In the genomic region with DNA sequence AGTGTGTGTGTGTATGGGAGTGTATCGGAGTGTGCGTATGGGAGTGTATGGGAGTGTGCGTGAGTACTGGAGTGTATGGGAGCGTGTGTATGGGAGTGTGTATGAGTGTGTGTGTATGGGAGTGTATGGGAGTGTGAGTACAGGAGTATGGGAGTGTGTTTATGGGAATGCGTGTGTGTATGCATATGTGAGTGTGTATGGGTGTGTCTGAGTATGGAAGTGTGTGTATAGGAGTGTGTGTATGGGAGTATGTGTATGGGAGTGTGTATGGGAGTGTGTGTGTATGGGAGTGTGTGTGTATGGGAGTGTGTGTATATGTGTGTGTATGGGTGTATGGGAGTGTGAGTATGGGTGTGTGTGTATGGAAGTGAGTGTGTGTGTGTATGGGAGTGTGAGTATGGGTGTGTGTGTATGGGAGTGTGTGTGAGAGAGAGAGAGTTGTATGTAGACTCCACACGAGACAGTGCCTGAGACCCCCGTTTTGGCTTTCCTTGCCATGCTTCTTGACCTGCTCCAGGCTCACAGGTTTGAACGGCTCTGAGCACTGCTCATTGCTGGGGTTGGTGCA, we compare ENCODE assay signal across 1 cellular context.
TF ChIP-seq lines count a peak whose summit lies in the region.

No MANE protein-coding gene starts in this region.

TF ChIP-seq in HCT116, 20 proteins besides CTCF, POLR2A, EP300 and RAD21 (continued from another document):
- TF ChIP-seq, protein P1, sequence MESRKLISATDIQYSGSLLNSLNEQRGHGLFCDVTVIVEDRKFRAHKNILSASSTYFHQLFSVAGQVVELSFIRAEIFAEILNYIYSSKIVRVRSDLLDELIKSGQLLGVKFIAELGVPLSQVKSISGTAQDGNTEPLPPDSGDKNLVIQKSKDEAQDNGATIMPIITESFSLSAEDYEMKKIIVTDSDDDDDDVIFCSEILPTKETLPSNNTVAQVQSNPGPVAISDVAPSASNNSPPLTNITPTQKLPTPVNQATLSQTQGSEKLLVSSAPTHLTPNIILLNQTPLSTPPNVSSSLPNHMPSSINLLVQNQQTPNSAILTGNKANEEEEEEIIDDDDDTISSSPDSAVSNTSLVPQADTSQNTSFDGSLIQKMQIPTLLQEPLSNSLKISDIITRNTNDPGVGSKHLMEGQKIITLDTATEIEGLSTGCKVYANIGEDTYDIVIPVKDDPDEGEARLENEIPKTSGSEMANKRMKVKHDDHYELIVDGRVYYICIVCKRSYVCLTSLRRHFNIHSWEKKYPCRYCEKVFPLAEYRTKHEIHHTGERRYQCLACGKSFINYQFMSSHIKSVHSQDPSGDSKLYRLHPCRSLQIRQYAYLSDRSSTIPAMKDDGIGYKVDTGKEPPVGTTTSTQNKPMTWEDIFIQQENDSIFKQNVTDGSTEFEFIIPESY (IDR thresholded peaks at IDR 0.05; ENCODE audit: extremely low read depth, insufficient replicate concordance, low read length): no peak
- TF ChIP-seq ZFX (IDR thresholded peaks at IDR 0.05) (no peak), ELF1 (IDR thresholded peaks at IDR 0.05; ENCODE audit: borderline replicate concordance, low read depth) (no peak), MAX (IDR thresholded peaks at IDR 0.05) (0 out of 2 replicates have a peak, but pooled peaks have one; percentile 23), TCF7L2 (IDR thresholded peaks at IDR 0.05; ENCODE audit: borderline replicate concordance, extremely low read depth, insufficient read depth, insufficient read length) (no peak), SRF (IDR thresholded peaks at IDR 0.05; ENCODE audit: low read depth) (no peak), POLR2AphosphoS5 (IDR thresholded peaks at IDR 0.05; ENCODE audit: low read depth, low read length) (0 out of 2 replicates have a peak, but pooled peaks have one; percentile 24)
